ENCODE assay signal across 11 cellular contexts in the genomic region with DNA sequence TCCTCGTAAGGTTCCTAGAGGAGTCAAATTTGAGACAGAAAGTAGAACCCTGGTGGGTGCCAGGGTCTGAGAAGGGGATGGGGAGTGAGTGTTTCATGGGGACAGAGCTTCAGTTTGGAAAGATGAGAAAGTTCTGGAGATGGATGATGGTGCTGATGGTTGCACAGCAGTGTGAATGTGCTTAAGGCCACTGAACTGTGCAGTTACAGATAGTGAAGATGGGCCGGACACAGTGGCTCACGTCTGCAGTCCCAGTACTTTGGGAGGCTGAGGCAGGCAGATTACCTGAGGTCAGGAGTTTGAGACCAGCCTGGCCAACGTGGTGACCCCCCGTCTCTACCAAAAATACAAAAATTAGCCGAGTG. TPM values are rescaled to one million over a fixed set of nuclear protein-coding genes. Genes with fewer than 3 reads are reported as not detected.
DNase-seq lines count a peak whose midpoint lies in the region; ATAC-seq, FAIRE-seq and TF ChIP-seq lines count a peak whose summit lies in the region.
"Had no signal": no experiment of that assay in that cellular context is flagged by ENCODE, and none has a peak within 500 bp of the region (broad histone marks: within the 10 kb centered on the region; RNA-seq: fewer than 3 reads in every experiment).

No MANE protein-coding gene starts in this region.

- no peaks in the 10 kb centered on the region for H3K27me3 Mint-ChIP-seq in activated T-helper 2 cell treated with anti-CD3 and anti-CD28 coated beads, Interferon-gamma antibody, Interleukin-2, Interleukin-4, amounts not matched to agents 10 μg/mL and 5 μg/mL and 100 μg/mL, durations not matched to agents 14 hours and 24 hours and 36 hours (ENCODE audit: low read depth)

- peaks cover 26% of the 10 kb centered on the region for H3K79me2 ChIP-seq in keratinocyte (ENCODE audit: control insufficient read depth, insufficient read depth, low read length)

- no peaks in the 10 kb centered on the region for H4K20me1 ChIP-seq in keratinocyte (ENCODE audit: control insufficient read depth, extremely low read depth, insufficient read depth, low read length)

- dilution Hi-C loops in keratinocyte (cut with MboI; ENCODE audit: extremely low pct_ligation_motif_present, low sequenced_read_pairs) = no loop called here

- H3K27ac Mint-ChIP-seq in activated T-helper 2 cell treated with anti-CD3 and anti-CD28 coated beads, Interferon-gamma antibody, Interleukin-2, Interleukin-4, amounts not matched to agents 10 μg/mL and 5 μg/mL and 100 μg/mL, durations not matched to agents 14 hours and 24 hours and 36 hours = peak overlapping the region; percentile 75

- ATAC-seq in left lung = no peak
- ATAC-seq: left ventricle myocardium superior had no signal

- intact Hi-C loops in activated T-helper 2 cell treated with anti-CD3 and anti-CD28 coated beads, Interferon-gamma antibody, Interleukin-2, Interleukin-4, amounts not matched to agents 10 μg/mL and 5 μg/mL and 100 μg/mL, durations not matched to agents 14 hours and 24 hours and 36 hours (cut with micrococcal nuclease) = loop anchor here (5.0 kb wide), 1 partner anchor 228 kb away; the partner anchor contains the start of gene EPOR
- intact Hi-C loops in left lung (cut with DNase I) = no loop called here
- intact Hi-C loops in kidney (cut with DNase I) = no loop called here

- no peak overlapping the region for H2AFZ ChIP-seq in keratinocyte (ENCODE audit: control insufficient read depth, low read length)

- no peak for TF ChIP-seq EP300 in tibial nerve (IDR thresholded peaks at IDR 0.05)

- WGBS in tibial nerve, 2 donors = 49% methylated on average over 6 of the region's 6 CpGs

- no peaks in the 10 kb centered on the region for H3K9me1 ChIP-seq in keratinocyte (ENCODE audit: control insufficient read depth, extremely low read depth, insufficient read depth, low read length)

- H3K4me1 ChIP-seq in keratinocyte (ENCODE audit: control insufficient read depth, extremely low read depth, insufficient read depth, low read length) (peaks cover 29% of the 10 kb centered on the region), left lung (peaks cover 14 to 45% of the 10 kb centered on the region in 2 donors), tibial nerve (peaks cover 0 to 70% (median 11%) of the 10 kb centered on the region in 4 donors), kidney (ENCODE audit: control insufficient read depth in 1 of 2, insufficient read depth in 1 of 2, low read depth in 1 of 2, low read length in 2 of 2) (peaks cover 8% of the 10 kb centered on the region in 2 donors)

- H3K4me3 Mint-ChIP-seq in activated T-helper 2 cell treated with anti-CD3 and anti-CD28 coated beads, Interferon-gamma antibody, Interleukin-2, Interleukin-4, amounts not matched to agents 10 μg/mL and 5 μg/mL and 100 μg/mL, durations not matched to agents 14 hours and 24 hours and 36 hours (ENCODE audit: low read depth) = peak overlapping the region; percentile 86

- H3K27me3 ChIP-seq in keratinocyte (ENCODE audit: control insufficient read depth, extremely low read depth, insufficient read depth, low read length) (no peaks in the 10 kb centered on the region), left lung (no peaks in the 10 kb centered on the region), tibial nerve (no peaks in the 10 kb centered on the region)

- peak overlapping the region; percentile 86 for H3K4me2 ChIP-seq in keratinocyte (ENCODE audit: control insufficient read depth, extremely low read depth, insufficient read depth, low read depth, low read length)

- no peak for FAIRE-seq in keratinocyte (lab: Jason Lieb, UNC)
- FAIRE-seq in kidney (lab: Jason Lieb, UNC) = no peak
- FAIRE-seq: G401.6 had no signal

- peak overlapping the region; percentile 81 for H3K9ac ChIP-seq in keratinocyte (ENCODE audit: control insufficient read depth, extremely low read depth, insufficient read depth, low read length)
- H3K9ac ChIP-seq in kidney (ENCODE audit: low read length in 2 of 2) = no peak overlapping the region

- no peaks in the 10 kb centered on the region for H3K9me3 Mint-ChIP-seq in activated T-helper 2 cell treated with anti-CD3 and anti-CD28 coated beads, Interferon-gamma antibody, Interleukin-2, Interleukin-4, amounts not matched to agents 10 μg/mL and 5 μg/mL and 100 μg/mL, durations not matched to agents 14 hours and 24 hours and 36 hours

- H3K36me3 ChIP-seq in keratinocyte (ENCODE audit: control insufficient read depth in 2 of 2, extremely low read depth in 1 of 2, insufficient read depth in 2 of 2, low read length in 2 of 2) (no peaks in the 10 kb centered on the region), left lung (no peaks in the 10 kb centered on the region), tibial nerve (no peaks in the 10 kb centered on the region), kidney (ENCODE audit: control insufficient read depth in 1 of 2, insufficient read depth in 2 of 2, low read length in 2 of 2) (no peaks in the 10 kb centered on the region)

- TF ChIP-seq POLR2A in tibial nerve (IDR thresholded peaks at IDR 0.05) = no peak

- H3K36me3 Mint-ChIP-seq in activated T-helper 2 cell treated with anti-CD3 and anti-CD28 coated beads, Interferon-gamma antibody, Interleukin-2, Interleukin-4, amounts not matched to agents 10 μg/mL and 5 μg/mL and 100 μg/mL, durations not matched to agents 14 hours and 24 hours and 36 hours (ENCODE audit: low read depth) = peaks cover 20% of the 10 kb centered on the region

- no peak for TF ChIP-seq CTCF in AG09309 (IDR thresholded peaks at IDR 0.05; ENCODE audit: control insufficient read depth, insufficient read depth, low read depth, low read length, missing control alignments)
- no peak for TF ChIP-seq CTCF in HFF-Myc (IDR thresholded peaks at IDR 0.05; ENCODE audit: low read depth, low read length, missing control alignments)
- TF ChIP-seq CTCF in keratinocyte (optimal IDR thresholded peaks at IDR 0.05 in 1 of 3, IDR thresholded peaks at IDR 0.05 in 1 of 3, conservative IDR thresholded peaks at IDR 0.05 in 1 of 3; ENCODE audit: extremely low read depth in 1 of 3, insufficient read depth in 2 of 3, low read length in 3 of 3) = no peak
- TF ChIP-seq CTCF in left lung (IDR thresholded peaks at IDR 0.05) = no peak
- no peak for TF ChIP-seq CTCF in tibial nerve (IDR thresholded peaks at IDR 0.05)
- TF ChIP-seq CTCF in kidney (IDR thresholded peaks at IDR 0.05; ENCODE audit: borderline replicate concordance, extremely low read depth, insufficient read depth) = no peak

- H3K4me3 ChIP-seq in AG09309 (ENCODE audit: control insufficient read depth, low read depth, low read length) (peak overlapping the region; percentile 62), HFF-Myc (replicated peaks; ENCODE audit: low read depth, low read length) (peak overlapping the region; percentile 97), keratinocyte (ENCODE audit: control insufficient read depth in 2 of 3, extremely low read depth in 1 of 3, insufficient read depth in 2 of 3, low read depth in 1 of 3, low read length in 3 of 3) (peak overlapping the region; percentile 71 to 85 (median 84)), left lung (peak overlapping the region in 1 of 2 donors; percentile 59), tibial nerve (no peak overlapping the region), kidney (ENCODE audit: low read length in 2 of 2) (no peak overlapping the region)

- DNase-seq in AG09309 (ENCODE audit: low read depth) (no peak), HFF-Myc (ENCODE audit: extremely low read depth, low read depth) (no peak), keratinocyte (ENCODE audit: low read depth, low spot score) (no peak), DMS53 treated with DMSO at 0.1 percent for 48 hours (lab: John Stamatoyannopoulos, UW; ENCODE audit: unreplicated experiment) (no peak), left lung (no peak), tibial nerve (ENCODE audit: low spot score in 2 of 2) (no peak), kidney (no peak)
- no peak for DNase-seq in activated T-helper 2 cell treated with anti-CD3 and anti-CD28 coated beads, Interferon-gamma antibody, Interleukin-2, Interleukin-4, amounts not matched to agents 10 μg/mL and 5 μg/mL and 100 μg/mL, durations not matched to agents 14 hours and 24 hours and 36 hours (ENCODE audit: low spot score)
- DNase-seq: aorta, left ventricle myocardium superior had no signal

- no peaks in the 10 kb centered on the region for H3K9me3 ChIP-seq in keratinocyte (ENCODE audit: control insufficient read depth, low read depth, low read length)
- no peaks in the 10 kb centered on the region for H3K9me3 ChIP-seq in left lung
- no peaks in the 10 kb centered on the region for H3K9me3 ChIP-seq in tibial nerve
- no peaks in the 10 kb centered on the region for H3K9me3 ChIP-seq in kidney (ENCODE audit: control insufficient read depth in 1 of 2, low read length in 2 of 2)

- H3K27ac ChIP-seq in keratinocyte (ENCODE audit: control insufficient read depth, insufficient read depth, low read length) (no peak overlapping the region), left lung (no peak overlapping the region), tibial nerve (peak overlapping the region in 1 of 4 donors; percentile 24), kidney (ENCODE audit: low read depth in 2 of 2, low read length in 2 of 2) (no peak overlapping the region)

- peaks cover 19% of the 10 kb centered on the region for H3K4me1 Mint-ChIP-seq in activated T-helper 2 cell treated with anti-CD3 and anti-CD28 coated beads, Interferon-gamma antibody, Interleukin-2, Interleukin-4, amounts not matched to agents 10 μg/mL and 5 μg/mL and 100 μg/mL, durations not matched to agents 14 hours and 24 hours and 36 hours (ENCODE audit: low read depth)

RNA-seq across cellular contexts. Expression of gene SPC24, which starts 0.9 kb away (rescaled TPM):
- total RNA-seq in activated T-helper 2 cell treated with anti-CD3 and anti-CD28 coated beads, Interferon-gamma antibody, Interleukin-2, Interleukin-4, amounts not matched to agents 10 μg/mL and 5 μg/mL and 100 μg/mL, durations not matched to agents 14 hours and 24 hours and 36 hours = 38.3 and 38.8 TPM in 2 replicates
- polyA plus RNA-seq in keratinocyte (1.8 to 8.0 TPM (median 6.4 TPM) in 3 replicates), kidney (ENCODE audit: insufficient read depth, low read depth, low replicate concordance) (0.65 TPM)
- 0.44 TPM for polyA plus RNA-seq in keratinocyte (2011; ENCODE audit: low read depth)
- polyA plus RNA-seq in keratinocyte (2011; cell fraction: cytosol; rRNA removed) = 1.1 and 2.1 TPM in 2 replicates
- 0.99 and 1.8 TPM in 2 replicates for polyA plus RNA-seq in keratinocyte (2011; cell fraction: nucleus; rRNA removed)
- 0.11 and 8.6 TPM in 2 replicates for polyA plus RNA-seq in keratinocyte (2012; ENCODE audit: low replicate concordance)
- 4.6 to 20.9 TPM (median 14.5 TPM) in 3 replicates for polyA minus RNA-seq in keratinocyte
- polyA minus RNA-seq in keratinocyte (2011; cell fraction: cytosol; rRNA and poly(A)+ RNA removed) = 20.9 TPM
- polyA minus RNA-seq in keratinocyte (2011; cell fraction: nucleus; rRNA and poly(A)+ RNA removed) = 3.0 and 3.3 TPM in 2 replicates
- total RNA-seq in left lung (10 to 100 TPM in 1 of 2 donors, 1 to 10 TPM in 1; 5.4 to 12.1 TPM), tibial nerve (10 to 100 TPM in 1 of 4 donors, 1 to 10 TPM in 3; 2.6 to 20.4 (median 4.4) TPM), kidney (1.7 TPM)

RNA-seq across cellular contexts. Expression of gene KANK2, which starts 42.7 kb away (rescaled TPM):
- total RNA-seq in activated T-helper 2 cell treated with anti-CD3 and anti-CD28 coated beads, Interferon-gamma antibody, Interleukin-2, Interleukin-4, amounts not matched to agents 10 μg/mL and 5 μg/mL and 100 μg/mL, durations not matched to agents 14 hours and 24 hours and 36 hours = 5.9 and 6.5 TPM in 2 replicates
- polyA plus RNA-seq in keratinocyte (2.8 to 3.9 TPM (median 3.6 TPM) in 3 replicates), kidney (ENCODE audit: insufficient read depth, low read depth, low replicate concordance) (37.5 TPM)
- 11.8 TPM for polyA plus RNA-seq in keratinocyte (2011; ENCODE audit: low read depth)
- 2.9 and 5.5 TPM in 2 replicates for polyA plus RNA-seq in keratinocyte (2011; cell fraction: cytosol; rRNA removed)
- polyA plus RNA-seq in keratinocyte (2011; cell fraction: nucleus; rRNA removed) = 11.8 and 11.9 TPM in 2 replicates
- 8.8 and 11.5 TPM in 2 replicates for polyA plus RNA-seq in keratinocyte (2012; ENCODE audit: low replicate concordance)
- polyA minus RNA-seq in keratinocyte = 4.7 to 25.2 TPM (median 7.5 TPM) in 3 replicates
- 10.4 TPM for polyA minus RNA-seq in keratinocyte (2011; cell fraction: cytosol; rRNA and poly(A)+ RNA removed)
- 12.5 and 12.7 TPM in 2 replicates for polyA minus RNA-seq in keratinocyte (2011; cell fraction: nucleus; rRNA and poly(A)+ RNA removed)
- total RNA-seq in left lung (100 to 1,000 TPM; 179 to 194 TPM), tibial nerve (100 to 1,000 TPM; 355 to 752 (median 582) TPM), kidney (119 TPM)

Comparison
In these comparisons a context has a peak if more than half of its experiments do, and no peak if none do; other contexts are left out.
1. H3K4me3 ChIP-seq: peak in AG09309 (single experiment), HFF-Myc (single experiment) and keratinocyte (3 of 3); none in tibial nerve (0 of 4) and kidney (0 of 2).
2. RNA of gene KANK2, which starts 42.7 kb away (total RNA-seq): 355 to 752 TPM in tibial nerve, 179 to 194 TPM in left lung and 119 TPM in kidney (single experiment); 5.9 to 6.5 TPM in activated T-helper 2 cell treated with anti-CD3 and anti-CD28 coated beads, Interferon-gamma antibody, Interleukin-2, Interleukin-4, amounts not matched to agents 10 μg/mL and 5 μg/mL and 100 μg/mL, durations not matched to agents 14 hours and 24 hours and 36 hours; every median in the first group is over 10 times any median in the second.